ENCODE assay signal across 12 cellular contexts in genomic region chr12:30908389-30909087, GRCh38. TPM values are rescaled to one million over a fixed set of nuclear protein-coding genes. Genes with fewer than 3 reads are reported as not detected.
DNase-seq lines count a peak whose midpoint lies in the region; ATAC-seq and TF ChIP-seq lines count a peak whose summit lies in the region.
"Had no signal": no experiment of that assay in that cellular context is flagged by ENCODE, and none has a peak within 500 bp of the region (broad histone marks: within the 10 kb centered on the region; RNA-seq: fewer than 3 reads in every experiment).

No MANE protein-coding gene starts in this region.

- H3K4me3 ChIP-seq in fibroblast of villous mesenchyme (ENCODE audit: low read depth, low read length), result no peak overlapping the region
- H3K4me3 ChIP-seq: spleen had no signal

- no peak for TF ChIP-seq CTCF in fibroblast of villous mesenchyme (IDR thresholded peaks at IDR 0.05; ENCODE audit: insufficient read depth, low read depth, low read length)

- ATAC-seq in HG02885 (IDR thresholded peaks at IDR 0.05; ENCODE audit: poor library complexity, unreplicated experiment), result no peak
- ATAC-seq: stimulated activated memory B cell treated with anti-CD40 and anti-IgM and Interleukin-4, amounts not matched to agents 10 μg/mL and 1 μg/mL and 100 μg/mL, for 72 hours had no signal

- DNase-seq in NCI-H510A treated with DMSO at 0.1 percent for 48 hours (lab: John Stamatoyannopoulos, UW) (peak; percentile 11), NCI-H510A (lab: John Stamatoyannopoulos, UW) (no peak), NCI-H526 treated with DMSO at 0.1 percent for 48 hours (lab: John Stamatoyannopoulos, UW) (peak; percentile 48), fibroblast of villous mesenchyme (ENCODE audit: low read depth) (peak; percentile 92), stromal cell of bone marrow (ENCODE audit: low read depth) (peak; percentile 95), globus pallidus (ENCODE audit: low spot score) (no peak), NCI-H2227 (lab: John Stamatoyannopoulos, UW; ENCODE audit: unreplicated experiment) (no peak)
- DNase-seq: activated CD4-positive, alpha-beta T cell treated with anti-CD3 and anti-CD28 coated beads for 48 hours; AML-193; spleen had no signal

RNA-seq across cellular contexts. Expression of gene TSPAN11, which starts 18.0 kb away (rescaled TPM):
- total RNA-seq in fibroblast of villous mesenchyme, result 0.32 and 0.43 TPM in 2 replicates

Comparison
In these comparisons a context has a peak if more than half of its experiments do, and no peak if none do; other contexts are left out.
1. DNase-seq: peak in NCI-H510A treated with DMSO at 0.1 percent for 48 hours (single experiment), NCI-H526 treated with DMSO at 0.1 percent for 48 hours (single experiment), fibroblast of villous mesenchyme (single experiment) and stromal cell of bone marrow (single experiment); none in NCI-H510A (single experiment), globus pallidus (single experiment) and NCI-H2227 (single experiment).